ENCODE assay signal across 9 cellular contexts in the genomic region with DNA sequence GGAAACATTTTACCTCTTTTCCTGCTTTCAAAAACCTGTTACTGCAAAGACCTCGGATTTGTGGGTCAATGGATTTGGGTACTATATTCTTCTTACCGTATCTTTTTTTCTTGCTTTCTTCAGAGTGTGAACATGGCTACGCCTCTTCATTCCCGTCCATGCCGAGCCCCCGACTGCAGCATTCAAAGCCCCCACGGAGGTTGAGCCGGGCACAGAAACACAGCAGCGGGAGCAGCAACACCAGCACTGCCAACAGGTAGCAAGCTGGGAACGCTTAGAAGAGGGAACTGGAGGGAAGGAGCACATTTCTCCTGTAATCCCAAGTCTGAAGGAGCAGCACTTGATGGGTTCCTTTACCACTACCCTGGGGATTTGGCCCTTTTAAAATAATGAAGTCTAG. TPM values are rescaled to one million over a fixed set of nuclear protein-coding genes. Genes with fewer than 3 reads are reported as not detected.
DNase-seq lines count a peak whose midpoint lies in the region; ATAC-seq and TF ChIP-seq lines count a peak whose summit lies in the region.
"Had no signal": no experiment of that assay in that cellular context is flagged by ENCODE, and none has a peak within 500 bp of the region (broad histone marks: within the 10 kb centered on the region; RNA-seq: fewer than 3 reads in every experiment).

No MANE protein-coding gene starts in this region.

- CTCF ChIA-PET in CD4-positive, alpha-beta memory T cell (lab: Charles Lee; ENCODE audit: partially characterized antibody) = interaction anchor here (0.8 to 2.9 kb wide), 2 partner anchors 18 to 51 kb away, joined by 3 to 24 read pairs; no protein-coding TSS in a partner anchor

- TF ChIP-seq CTCF in osteoblast (IDR thresholded peaks at IDR 0.05; ENCODE audit: extremely low read depth, low read depth, low read length) = no peak

- no peaks in the 10 kb centered on the region for H4K20me1 ChIP-seq in osteoblast (ENCODE audit: insufficient read depth, low read length)

- peaks cover 13% of the 10 kb centered on the region for H3K4me1 ChIP-seq in CD4-positive, alpha-beta memory T cell (ENCODE audit: insufficient read depth, low read length)
- H3K4me1 ChIP-seq in HUES64 (ENCODE audit: insufficient read depth, low read length) = no peaks in the 10 kb centered on the region
- H3K4me1 ChIP-seq in osteoblast (ENCODE audit: insufficient read depth, low read length) = peaks cover 4% of the 10 kb centered on the region
- H3K4me1 ChIP-seq: colonic mucosa had no signal

- DNase-seq in CD4-positive, alpha-beta memory T cell = no peak
- DNase-seq in osteoblast (ENCODE audit: insufficient read length, low spot score, missing footprints) (no peak), NOMO-1 treated with dmso at 0.1 percent for 144 hours (lab: John Stamatoyannopoulos, UW; ENCODE audit: unreplicated experiment) (no peak)
- DNase-seq: NCI-H2227 treated with DMSO at 0.1 percent for 48 hours had no signal

- H3K27me3 Mint-ChIP-seq in CD4-positive, alpha-beta memory T cell = no peaks in the 10 kb centered on the region
- no peaks in the 10 kb centered on the region for H3K27me3 Mint-ChIP-seq in dendritic cell treated with granulocyte-macrophage colony-stimulating factor and Interleukin-4, amounts not matched to agents 40 ng/mL and 50 ng/mL, for 4 days

- H3K27me3 ChIP-seq in CD4-positive, alpha-beta memory T cell (ENCODE audit: insufficient read depth, low read length) = no peaks in the 10 kb centered on the region
- H3K27me3 ChIP-seq in HUES64 (ENCODE audit: insufficient read depth, low read length) (peaks cover 3% of the 10 kb centered on the region; the same call in 1 of the 2 replicates), osteoblast (ENCODE audit: insufficient read depth, low read length) (no peaks in the 10 kb centered on the region)
- H3K27me3 ChIP-seq: colonic mucosa had no signal

- H3K4me3 ChIP-seq in CD4-positive, alpha-beta memory T cell (ENCODE audit: low read length in 2 of 2) = no peak overlapping the region
- H3K4me3 ChIP-seq in HUES64 (ENCODE audit: low read length) = peak overlapping the region; percentile 93
- H3K4me3 ChIP-seq in osteoblast (ENCODE audit: insufficient read depth, low read length) = no peak overlapping the region

- H3K9me3 ChIP-seq in CD4-positive, alpha-beta memory T cell (ENCODE audit: control insufficient read depth in 1 of 2, low read length in 2 of 2) = no peaks in the 10 kb centered on the region
- H3K9me3 ChIP-seq in HUES64 (ENCODE audit: insufficient read depth, low read depth, low read length) (no peaks in the 10 kb centered on the region), osteoblast (ENCODE audit: low read depth, low read length) (no peaks in the 10 kb centered on the region)
- H3K9me3 ChIP-seq: colonic mucosa had no signal

- no peak for ATAC-seq in HG03108 (IDR thresholded peaks at IDR 0.05; ENCODE audit: unreplicated experiment)
- no peak for ATAC-seq in GM18909 (IDR thresholded peaks at IDR 0.05; ENCODE audit: poor library complexity, unreplicated experiment)

- peak overlapping the region in 2 of 7 donors; percentile 95 to 96 for H3K27ac Mint-ChIP-seq in CD4-positive, alpha-beta memory T cell
- peak overlapping the region; percentile 93 for H3K27ac Mint-ChIP-seq in dendritic cell treated with granulocyte-macrophage colony-stimulating factor and Interleukin-4, amounts not matched to agents 40 ng/mL and 50 ng/mL, for 4 days

- H3K36me3 Mint-ChIP-seq in CD4-positive, alpha-beta memory T cell = peaks cover 33 to 42% of the 10 kb centered on the region in 2 donors
- peaks cover 50% of the 10 kb centered on the region for H3K36me3 Mint-ChIP-seq in dendritic cell treated with granulocyte-macrophage colony-stimulating factor and Interleukin-4, amounts not matched to agents 40 ng/mL and 50 ng/mL, for 4 days (ENCODE audit: low read depth)

- POLR2A ChIA-PET in CD4-positive, alpha-beta memory T cell (lab: Charles Lee; ENCODE audit: partially characterized antibody) = interaction anchor here (9.8 kb wide), 1 partner anchor 18 kb away, joined by 464 read pairs; the partner anchor contains the start of gene MXI1

- H3K79me2 ChIP-seq in osteoblast (ENCODE audit: insufficient read depth, low read length) = no peaks in the 10 kb centered on the region

- no peak overlapping the region for H2AFZ ChIP-seq in osteoblast (ENCODE audit: low read length)

- peak overlapping the region in 7 of 8 donors; percentile 29 to 96 (median 92) for H3K4me3 Mint-ChIP-seq in CD4-positive, alpha-beta memory T cell
- no peak overlapping the region for H3K4me3 Mint-ChIP-seq in dendritic cell treated with granulocyte-macrophage colony-stimulating factor and Interleukin-4, amounts not matched to agents 40 ng/mL and 50 ng/mL, for 4 days

- peaks cover 3% of the 10 kb centered on the region for H3K36me3 ChIP-seq in CD4-positive, alpha-beta memory T cell (ENCODE audit: insufficient read depth, low read length)
- H3K36me3 ChIP-seq in HUES64 (ENCODE audit: insufficient read depth, low read length) (peaks cover 11% of the 10 kb centered on the region; the same call in 1 of the 2 replicates), osteoblast (ENCODE audit: insufficient read depth, low read length) (no peaks in the 10 kb centered on the region)
- H3K36me3 ChIP-seq: colonic mucosa had no signal

- peaks cover 21 to 58% (median 30%) of the 10 kb centered on the region in 4 donors for H3K4me1 Mint-ChIP-seq in CD4-positive, alpha-beta memory T cell
- H3K4me1 Mint-ChIP-seq in dendritic cell treated with granulocyte-macrophage colony-stimulating factor and Interleukin-4, amounts not matched to agents 40 ng/mL and 50 ng/mL, for 4 days (ENCODE audit: low read depth) = peaks cover 37% of the 10 kb centered on the region

- intact Hi-C loops in CD4-positive, alpha-beta memory T cell (cut with micrococcal nuclease) = loop anchor here (5.0 kb wide), 3 partner anchors 49 to 319 kb away; no protein-coding TSS in a partner anchor
- intact Hi-C loops in dendritic cell treated with granulocyte-macrophage colony-stimulating factor and Interleukin-4, amounts not matched to agents 40 ng/mL and 50 ng/mL, for 4 days (cut with micrococcal nuclease) = loop anchor here (5.0 kb wide), 4 partner anchors 49 to 306 kb away; partner anchors contain the start of genes ADD3, DUSP5 and XPNPEP1

- H3K27ac ChIP-seq in CD4-positive, alpha-beta memory T cell (ENCODE audit: low read depth, low read length) = no peak overlapping the region
- H3K27ac ChIP-seq in HUES64 (ENCODE audit: low read depth, low read length) (no peak overlapping the region), osteoblast (ENCODE audit: low read depth, low read length) (no peak overlapping the region)
- H3K27ac ChIP-seq: colonic mucosa had no signal

- H3K4me2 ChIP-seq in osteoblast (ENCODE audit: insufficient read depth, low read length) = peak overlapping the region; percentile 87

- no peaks in the 10 kb centered on the region for H3K9me3 Mint-ChIP-seq in CD4-positive, alpha-beta memory T cell
- H3K9me3 Mint-ChIP-seq in dendritic cell treated with granulocyte-macrophage colony-stimulating factor and Interleukin-4, amounts not matched to agents 40 ng/mL and 50 ng/mL, for 4 days = no peaks in the 10 kb centered on the region

- 72% methylated on average over 10 of the region's 10 CpGs for WGBS in HUES64

- H3K9ac ChIP-seq in HUES64 (ENCODE audit: low read depth, low read length) = no peak overlapping the region

RNA-seq across cellular contexts. Expression of gene MXI1, which starts 20.7 kb away (rescaled TPM):
- 10 to 100 TPM; 49.7 to 56.6 TPM for total RNA-seq in CD4-positive, alpha-beta memory T cell
- polyA plus RNA-seq in CD4-positive, alpha-beta memory T cell = 10 to 100 TPM; 32.1 to 54.6 TPM
- polyA plus RNA-seq in HUES64 (2013, experiment 1 of 2) = 5.2 TPM
- 9.4 TPM for polyA plus RNA-seq in HUES64 (2013, experiment 2 of 2)
- 39.5 and 41.6 TPM in 2 replicates for total RNA-seq in osteoblast
